ENCODE assay signal across 16 cellular contexts in genomic region chr11:105109855-105110750, GRCh38. TPM values are rescaled to one million over a fixed set of nuclear protein-coding genes. Genes with fewer than 3 reads are reported as not detected.
A peak's percentile ranks its signal among the peaks of the same experiment; 100 is the strongest.
DNase-seq lines count a peak whose midpoint lies in the region; ATAC-seq and TF ChIP-seq lines count a peak whose summit lies in the region.
"Had no signal": no experiment of that assay in that cellular context is flagged by ENCODE, and none has a peak within 500 bp of the region (broad histone marks: within the 10 kb centered on the region; RNA-seq: fewer than 3 reads in every experiment).

No MANE protein-coding gene starts in this region.

- H3F3A ChIP-seq in PC-9 (ENCODE audit: insufficient read depth, low read depth), result no peaks in the 10 kb centered on the region

- peaks cover 0 to 3% (median 2%) of the 10 kb centered on the region in 3 donors for H3K9me3 Mint-ChIP-seq in T-cell

- H3K4me1 Mint-ChIP-seq in T-cell, result peaks cover 13 to 19% (median 15%) of the 10 kb centered on the region in 3 donors

- H4K20me1 ChIP-seq in PC-9 (ENCODE audit: insufficient read depth), result no peaks in the 10 kb centered on the region

- H3K4me1 ChIP-seq in PC-9 (replicated peaks; ENCODE audit: insufficient read depth) (no peaks in the 10 kb centered on the region), Peyer's patch (no peaks in the 10 kb centered on the region), tibial artery (no peaks in the 10 kb centered on the region)
- H3K4me1 ChIP-seq: stomach had no signal

- POLR2A ChIA-PET in PC-9 (lab: Charles Lee; ENCODE audit: unreplicated experiment), result no interaction called here
- POLR2A ChIA-PET in T-cell (lab: Charles Lee), result no interaction called here

- ATAC-seq in T-cell (replicated peaks in 1 of 4), result no peak
- ATAC-seq: activated T-cell treated with anti-CD3 and anti-CD28 coated beads, Interleukin-2, amount 50 U/mL, for 4 hours; Panc1 had no signal

- H3K4me3 Mint-ChIP-seq in T-cell, result no peak overlapping the region
- H3K4me3 Mint-ChIP-seq: activated T-cell treated with anti-CD3 and anti-CD28 coated beads, Interleukin-2, amount 50 U/mL, for 4 hours had no signal

- no peak overlapping the region for H2AFZ ChIP-seq in PC-9

- no TSS peak for BruUV-seq in PC-9 (replicated peaks; lab: Mats Ljungman, UMichigan)

- no peak overlapping the region for H3K4me3 ChIP-seq in PC-9
- H3K4me3 ChIP-seq in fibroblast of the aortic adventitia (ENCODE audit: low read depth, low read length), result no peak overlapping the region
- H3K4me3 ChIP-seq in Peyer's patch, result peak overlapping the region in 1 of 4 donors; percentile 27
- no peak overlapping the region for H3K4me3 ChIP-seq in tibial artery
- no peak overlapping the region for H3K4me3 ChIP-seq in coronary artery
- H3K4me3 ChIP-seq: stomach had no signal

- TF ChIP-seq CTCF in PC-9 (conservative IDR thresholded peaks at IDR 0.05), result no peak
- no peak for TF ChIP-seq CTCF in fibroblast of the aortic adventitia (IDR thresholded peaks at IDR 0.05; ENCODE audit: insufficient read depth, low read length)
- no peak for TF ChIP-seq CTCF in Peyer's patch (IDR thresholded peaks at IDR 0.05)
- TF ChIP-seq CTCF in tibial artery (IDR thresholded peaks at IDR 0.05), result no peak
- no peak for TF ChIP-seq CTCF in coronary artery (IDR thresholded peaks at IDR 0.05)

- peak; percentile 74 for DNase-seq in EH (ENCODE audit: low read depth)
- DNase-seq in PC-9, result no peak
- peak; percentile 56 for DNase-seq in fibroblast of the aortic adventitia (ENCODE audit: low read depth)
- peak; percentile 69 for DNase-seq in renal cortical epithelial cell (ENCODE audit: low read depth)
- DNase-seq in Peyer's patch, result no peak
- no peak for DNase-seq in T-cell
- DNase-seq in tibial artery, result no peak
- DNase-seq in coronary artery (ENCODE audit: low spot score), result no peak
- DNase-seq: activated T-cell treated with anti-CD3 and anti-CD28 coated beads, Interleukin-2, amount 50 U/mL, for 4 hours; caudate nucleus; head of caudate nucleus; NCI-H2081 treated with DMSO at 0.1 percent for 48 hours; stimulated activated CD4-positive, alpha-beta T cell treated with anti-CD3 and anti-CD28 coated beads, Interleukin-1b, Interleukin-23, amount 100 ng/mL, for 48 hours; stomach had no signal

- peaks cover 7 to 9% of the 10 kb centered on the region in 2 donors for H3K27me3 Mint-ChIP-seq in T-cell

- peaks cover 7% of the 10 kb centered on the region; the same call in 1 of the 2 replicates for H3K9me3 ChIP-seq in PC-9 (ENCODE audit: insufficient read depth, low read depth)
- no peaks in the 10 kb centered on the region for H3K9me3 ChIP-seq in Peyer's patch
- no peaks in the 10 kb centered on the region for H3K9me3 ChIP-seq in tibial artery
- H3K9me3 ChIP-seq: stomach had no signal

- H3K79me2 ChIP-seq in PC-9 (ENCODE audit: low read depth), result no peaks in the 10 kb centered on the region

- intact Hi-C loops in PC-9 (cut with micrococcal nuclease; ENCODE audit: unreplicated experiment), result no loop called here
- intact Hi-C loops in tibial artery (cut with DNase I; ENCODE audit: low total_unique reads), result no loop called here

- no peaks in the 10 kb centered on the region for H3K36me3 Mint-ChIP-seq in T-cell

- H3K36me3 ChIP-seq in PC-9 (ENCODE audit: low read depth), result no peaks in the 10 kb centered on the region
- no peaks in the 10 kb centered on the region for H3K36me3 ChIP-seq in Peyer's patch
- H3K36me3 ChIP-seq in tibial artery, result no peaks in the 10 kb centered on the region
- H3K36me3 ChIP-seq: stomach had no signal

- H3K9me2 ChIP-seq in PC-9 (ENCODE audit: insufficient read depth), result no peaks in the 10 kb centered on the region

- H3K27ac ChIP-seq in PC-9 (no peak overlapping the region), Peyer's patch (peak overlapping the region in 1 of 4 donors; percentile 18), tibial artery (no peak overlapping the region), coronary artery (no peak overlapping the region)
- H3K27ac ChIP-seq: stomach, VCaP had no signal

- CTCF ChIA-PET in PC-9 (lab: Charles Lee), result no interaction called here
- CTCF ChIA-PET in T-cell (lab: Charles Lee), result no interaction called here

- peak overlapping the region; percentile 30; the same call in 1 of the 2 replicates for H3K4me2 ChIP-seq in PC-9

- H3K27me3 ChIP-seq in PC-9 (ENCODE audit: insufficient read depth, low read depth) (no peaks in the 10 kb centered on the region), Peyer's patch (no peaks in the 10 kb centered on the region), tibial artery (no peaks in the 10 kb centered on the region)
- H3K27me3 ChIP-seq: stomach had no signal

- no peak for TF ChIP-seq POLR2A in Peyer's patch (IDR thresholded peaks at IDR 0.05)

- H3K27ac Mint-ChIP-seq in T-cell, result no peak overlapping the region

RNA-seq across cellular contexts. Expression of gene CARD18, which starts 29.5 kb away (rescaled TPM):
- total RNA-seq in PC-9 (2021), result not detected in 2 replicates
- not detected in 2 replicates for total RNA-seq in fibroblast of the aortic adventitia (ENCODE audit: low replicate concordance)
- not detected in 2 replicates for total RNA-seq in renal cortical epithelial cell
- total RNA-seq in Peyer's patch, result not detected
- total RNA-seq in T-cell, result not detected
- total RNA-seq: activated T-cell treated with anti-CD3 and anti-CD28 coated beads, Interleukin-2, amount 50 U/mL, for 4 hours; stomach had no signal

Comparison
In these comparisons a context has a peak if more than half of its experiments do, and no peak if none do; other contexts are left out.
1. DNase-seq: peak in EH (single experiment), fibroblast of the aortic adventitia (single experiment) and renal cortical epithelial cell (single experiment); none in PC-9 (0 of 2), Peyer's patch (0 of 3), T-cell (0 of 34), tibial artery (0 of 2) and coronary artery (single experiment).